ENCODE assay signal across 2 cellular contexts in the genomic region with DNA sequence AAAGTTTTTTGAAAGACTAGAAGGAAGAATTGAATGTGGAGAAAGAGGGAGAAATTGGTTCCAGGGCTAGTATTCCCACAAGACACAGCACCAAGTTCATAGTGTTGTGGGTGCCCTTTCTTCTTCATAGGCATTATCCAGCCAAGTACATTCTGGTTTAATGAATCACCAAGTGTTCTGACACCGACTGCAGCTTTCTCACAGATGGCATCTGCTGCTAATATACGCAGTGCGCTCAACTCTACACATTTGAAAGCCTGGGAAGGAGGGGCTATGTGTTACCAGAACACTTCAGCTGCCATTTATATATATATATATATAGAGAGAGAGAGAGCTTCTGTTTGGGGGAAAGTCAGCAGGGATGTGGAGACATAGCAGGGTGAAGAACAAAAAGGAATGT.
TF ChIP-seq lines count a peak whose summit lies in the region.

No MANE protein-coding gene starts in this region.

TF ChIP-seq in SK-N-SH treated with all-trans-retinoic acid at 6 μM for 48 hours, 23 proteins besides CTCF, POLR2A, EP300 and RAD21 (continued from another document):
- TF ChIP-seq ZC3H10 (CRISPR knock-in tag; IDR thresholded peaks at IDR 0.05): no peak
- TF ChIP-seq, protein P1, sequence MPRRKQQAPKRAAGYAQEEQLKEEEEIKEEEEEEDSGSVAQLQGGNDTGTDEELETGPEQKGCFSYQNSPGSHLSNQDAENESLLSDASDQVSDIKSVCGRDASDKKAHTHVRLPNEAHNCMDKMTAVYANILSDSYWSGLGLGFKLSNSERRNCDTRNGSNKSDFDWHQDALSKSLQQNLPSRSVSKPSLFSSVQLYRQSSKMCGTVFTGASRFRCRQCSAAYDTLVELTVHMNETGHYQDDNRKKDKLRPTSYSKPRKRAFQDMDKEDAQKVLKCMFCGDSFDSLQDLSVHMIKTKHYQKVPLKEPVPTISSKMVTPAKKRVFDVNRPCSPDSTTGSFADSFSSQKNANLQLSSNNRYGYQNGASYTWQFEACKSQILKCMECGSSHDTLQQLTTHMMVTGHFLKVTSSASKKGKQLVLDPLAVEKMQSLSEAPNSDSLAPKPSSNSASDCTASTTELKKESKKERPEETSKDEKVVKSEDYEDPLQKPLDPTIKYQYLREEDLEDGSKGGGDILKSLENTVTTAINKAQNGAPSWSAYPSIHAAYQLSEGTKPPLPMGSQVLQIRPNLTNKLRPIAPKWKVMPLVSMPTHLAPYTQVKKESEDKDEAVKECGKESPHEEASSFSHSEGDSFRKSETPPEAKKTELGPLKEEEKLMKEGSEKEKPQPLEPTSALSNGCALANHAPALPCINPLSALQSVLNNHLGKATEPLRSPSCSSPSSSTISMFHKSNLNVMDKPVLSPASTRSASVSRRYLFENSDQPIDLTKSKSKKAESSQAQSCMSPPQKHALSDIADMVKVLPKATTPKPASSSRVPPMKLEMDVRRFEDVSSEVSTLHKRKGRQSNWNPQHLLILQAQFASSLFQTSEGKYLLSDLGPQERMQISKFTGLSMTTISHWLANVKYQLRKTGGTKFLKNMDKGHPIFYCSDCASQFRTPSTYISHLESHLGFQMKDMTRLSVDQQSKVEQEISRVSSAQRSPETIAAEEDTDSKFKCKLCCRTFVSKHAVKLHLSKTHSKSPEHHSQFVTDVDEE (CRISPR knock-in tag; IDR thresholded peaks at IDR 0.05): no peak

TF ChIP-seq in GM23338, 12 proteins besides CTCF, POLR2A, EP300 and RAD21:
- TF ChIP-seq, protein P2, sequence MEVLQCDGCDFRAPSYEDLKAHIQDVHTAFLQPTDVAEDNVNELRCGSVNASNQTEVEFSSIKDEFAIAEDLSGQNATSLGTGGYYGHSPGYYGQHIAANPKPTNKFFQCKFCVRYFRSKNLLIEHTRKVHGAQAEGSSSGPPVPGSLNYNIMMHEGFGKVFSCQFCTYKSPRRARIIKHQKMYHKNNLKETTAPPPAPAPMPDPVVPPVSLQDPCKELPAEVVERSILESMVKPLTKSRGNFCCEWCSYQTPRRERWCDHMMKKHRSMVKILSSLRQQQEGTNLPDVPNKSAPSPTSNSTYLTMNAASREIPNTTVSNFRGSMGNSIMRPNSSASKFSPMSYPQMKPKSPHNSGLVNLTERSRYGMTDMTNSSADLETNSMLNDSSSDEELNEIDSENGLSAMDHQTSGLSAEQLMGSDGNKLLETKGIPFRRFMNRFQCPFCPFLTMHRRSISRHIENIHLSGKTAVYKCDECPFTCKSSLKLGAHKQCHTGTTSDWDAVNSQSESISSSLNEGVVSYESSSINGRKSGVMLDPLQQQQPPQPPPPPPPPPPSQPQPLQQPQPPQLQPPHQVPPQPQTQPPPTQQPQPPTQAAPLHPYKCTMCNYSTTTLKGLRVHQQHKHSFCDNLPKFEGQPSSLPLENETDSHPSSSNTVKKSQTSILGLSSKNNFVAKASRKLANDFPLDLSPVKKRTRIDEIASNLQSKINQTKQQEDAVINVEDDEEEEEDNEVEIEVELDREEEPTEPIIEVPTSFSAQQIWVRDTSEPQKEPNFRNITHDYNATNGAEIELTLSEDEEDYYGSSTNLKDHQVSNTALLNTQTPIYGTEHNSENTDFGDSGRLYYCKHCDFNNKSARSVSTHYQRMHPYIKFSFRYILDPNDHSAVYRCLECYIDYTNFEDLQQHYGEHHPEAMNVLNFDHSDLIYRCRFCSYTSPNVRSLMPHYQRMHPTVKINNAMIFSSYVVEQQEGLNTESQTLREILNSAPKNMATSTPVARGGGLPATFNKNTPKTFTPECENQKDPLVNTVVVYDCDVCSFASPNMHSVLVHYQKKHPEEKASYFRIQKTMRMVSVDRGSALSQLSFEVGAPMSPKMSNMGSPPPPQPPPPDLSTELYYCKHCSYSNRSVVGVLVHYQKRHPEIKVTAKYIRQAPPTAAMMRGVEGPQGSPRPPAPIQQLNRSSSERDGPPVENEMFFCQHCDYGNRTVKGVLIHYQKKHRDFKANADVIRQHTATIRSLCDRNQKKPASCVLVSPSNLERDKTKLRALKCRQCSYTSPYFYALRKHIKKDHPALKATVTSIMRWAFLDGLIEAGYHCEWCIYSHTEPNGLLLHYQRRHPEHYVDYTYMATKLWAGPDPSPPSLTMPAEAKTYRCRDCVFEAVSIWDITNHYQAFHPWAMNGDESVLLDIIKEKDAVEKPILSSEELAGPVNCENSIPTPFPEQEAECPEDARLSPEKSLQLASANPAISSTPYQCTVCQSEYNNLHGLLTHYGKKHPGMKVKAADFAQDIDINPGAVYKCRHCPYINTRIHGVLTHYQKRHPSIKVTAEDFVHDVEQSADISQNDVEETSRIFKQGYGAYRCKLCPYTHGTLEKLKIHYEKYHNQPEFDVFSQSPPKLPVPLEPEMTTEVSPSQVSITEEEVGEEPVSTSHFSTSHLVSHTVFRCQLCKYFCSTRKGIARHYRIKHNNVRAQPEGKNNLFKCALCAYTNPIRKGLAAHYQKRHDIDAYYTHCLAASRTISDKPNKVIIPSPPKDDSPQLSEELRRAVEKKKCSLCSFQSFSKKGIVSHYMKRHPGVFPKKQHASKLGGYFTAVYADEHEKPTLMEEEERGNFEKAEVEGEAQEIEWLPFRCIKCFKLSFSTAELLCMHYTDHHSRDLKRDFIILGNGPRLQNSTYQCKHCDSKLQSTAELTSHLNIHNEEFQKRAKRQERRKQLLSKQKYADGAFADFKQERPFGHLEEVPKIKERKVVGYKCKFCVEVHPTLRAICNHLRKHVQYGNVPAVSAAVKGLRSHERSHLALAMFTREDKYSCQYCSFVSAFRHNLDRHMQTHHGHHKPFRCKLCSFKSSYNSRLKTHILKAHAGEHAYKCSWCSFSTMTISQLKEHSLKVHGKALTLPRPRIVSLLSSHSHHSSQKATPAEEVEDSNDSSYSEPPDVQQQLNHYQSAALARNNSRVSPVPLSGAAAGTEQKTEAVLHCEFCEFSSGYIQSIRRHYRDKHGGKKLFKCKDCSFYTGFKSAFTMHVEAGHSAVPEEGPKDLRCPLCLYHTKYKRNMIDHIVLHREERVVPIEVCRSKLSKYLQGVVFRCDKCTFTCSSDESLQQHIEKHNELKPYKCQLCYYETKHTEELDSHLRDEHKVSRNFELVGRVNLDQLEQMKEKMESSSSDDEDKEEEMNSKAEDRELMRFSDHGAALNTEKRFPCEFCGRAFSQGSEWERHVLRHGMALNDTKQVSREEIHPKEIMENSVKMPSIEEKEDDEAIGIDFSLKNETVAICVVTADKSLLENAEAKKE (CRISPR knock-in tag; IDR thresholded peaks at IDR 0.05): no peak
- TF ChIP-seq, protein P3, sequence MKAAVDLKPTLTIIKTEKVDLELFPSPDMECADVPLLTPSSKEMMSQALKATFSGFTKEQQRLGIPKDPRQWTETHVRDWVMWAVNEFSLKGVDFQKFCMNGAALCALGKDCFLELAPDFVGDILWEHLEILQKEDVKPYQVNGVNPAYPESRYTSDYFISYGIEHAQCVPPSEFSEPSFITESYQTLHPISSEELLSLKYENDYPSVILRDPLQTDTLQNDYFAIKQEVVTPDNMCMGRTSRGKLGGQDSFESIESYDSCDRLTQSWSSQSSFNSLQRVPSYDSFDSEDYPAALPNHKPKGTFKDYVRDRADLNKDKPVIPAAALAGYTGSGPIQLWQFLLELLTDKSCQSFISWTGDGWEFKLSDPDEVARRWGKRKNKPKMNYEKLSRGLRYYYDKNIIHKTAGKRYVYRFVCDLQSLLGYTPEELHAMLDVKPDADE (IDR thresholded peaks at IDR 0.05): no peak
- no peak for TF ChIP-seq ZNF331 (CRISPR knock-in tag; IDR thresholded peaks at IDR 0.05; ENCODE audit: low read depth)
